Comparison of ENCODE assay signal across 23 cellular contexts in the genomic region with DNA sequence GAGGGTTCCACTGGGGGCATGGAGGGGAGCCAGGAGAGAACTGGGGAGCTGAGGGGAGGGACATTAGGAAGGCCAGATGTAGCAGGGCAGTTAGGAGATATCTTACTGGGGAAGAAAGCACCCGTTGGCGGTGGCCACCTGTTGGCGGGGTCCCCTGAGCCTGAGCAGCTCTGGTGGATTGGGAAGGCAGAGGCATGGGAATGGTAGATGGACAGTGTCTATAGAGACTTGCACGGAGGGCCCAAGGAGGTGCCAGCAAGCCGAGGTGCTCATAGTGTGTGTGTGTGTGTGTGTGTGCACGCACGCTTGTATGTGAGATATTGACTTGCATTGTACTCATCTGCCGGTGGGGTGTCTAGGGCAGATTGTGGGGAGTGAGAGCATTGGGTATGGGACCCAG.
"Had no signal": no experiment of that assay in that cellular context is flagged by ENCODE, and none has a peak within 500 bp of the region (broad histone marks: within the 10 kb centered on the region; RNA-seq: fewer than 3 reads in every experiment).

No MANE protein-coding gene starts in this region.

- H3K4me3 Mint-ChIP-seq: activated CD4-positive, alpha-beta T cell treated with anti-CD3 and anti-CD28 coated beads, Interleukin-2, amount 10 ng/mL, durations not matched to agents 24 days and 14 days; activated CD8-positive, alpha-beta memory T cell treated with anti-CD3 and anti-CD28 coated beads, Interleukin-2, amount 10 ng/mL, durations not matched to agents 7 days and 5 days; activated T-cell treated with anti-CD3 and anti-CD28 coated beads, Interleukin-2, amount 50 U/mL, for 24 hours; activated T-helper 1 cell treated with anti-CD3 and anti-CD28 coated beads, Interleukin-12 subunit alpha, Interleukin-12 subunit beta, Interleukin-2, Interleukin-4 antibody, amounts not matched to agents 30 ng/mL and 10 ng/mL and 1 ng/mL, durations not matched to agents 14 hours and 24 hours and 36 hours; T-helper 1 cell treated with Interleukin-12 subunit alpha and Interleukin-12 subunit beta and Interleukin-4 antibody, amounts not matched to agents 30 μg/mL and 1 μg/mL, for 36 hours; WTC11 had no signal

- DNase-seq: activated CD4-positive, alpha-beta T cell treated with anti-CD3 and anti-CD28 coated beads for 1 hour; activated CD4-positive, alpha-beta T cell treated with anti-CD3 and anti-CD28 coated beads, Interleukin-2, amount 10 ng/mL, durations not matched to agents 24 days and 14 days; activated CD4-positive, alpha-beta T cell treated with anti-CD3 and anti-CD28 coated beads, Interleukin-2, amount 50 U/mL, for 48 hours; activated CD8-positive, alpha-beta memory T cell treated with anti-CD3 and anti-CD28 coated beads, Interleukin-2, amount 10 ng/mL, durations not matched to agents 7 days and 5 days; activated effector memory CD4-positive, alpha-beta T cell treated with anti-CD3 and anti-CD28 coated beads, Interleukin-2, amount 50 U/mL, for 16 hours; activated naive CD4-positive, alpha-beta T cell treated with Interleukin-2 at 50 U/mL for 16 hours; activated T-cell treated with anti-CD3 and anti-CD28 coated beads, Interleukin-2, amount 50 U/mL, for 24 hours; brain microvascular endothelial cell; KG1; NCI-H1048; NCI-H146; NCI-H187 treated with DMSO at 0.1 percent for 48 hours; NCI-H2081 treated with DMSO at 0.1 percent for 48 hours; NCI-H446; NCI-H524; Peyer's patch; SHP77 had no signal

- H3K27me3 ChIP-seq: brain microvascular endothelial cell, cardiac muscle cell, Peyer's patch had no signal

- H3K36me3 ChIP-seq: brain microvascular endothelial cell, cardiac muscle cell, Peyer's patch had no signal

- H3K4me3 ChIP-seq: cardiac muscle cell, Peyer's patch had no signal

- H3K9me3 ChIP-seq: Peyer's patch had no signal

- H3K27ac ChIP-seq: brain microvascular endothelial cell, cardiac muscle cell, Peyer's patch, RWPE1 had no signal

- H3K27ac Mint-ChIP-seq: activated CD4-positive, alpha-beta T cell treated with anti-CD3 and anti-CD28 coated beads, Interleukin-2, amount 10 ng/mL, durations not matched to agents 24 days and 14 days; activated CD8-positive, alpha-beta memory T cell treated with anti-CD3 and anti-CD28 coated beads, Interleukin-2, amount 10 ng/mL, durations not matched to agents 7 days and 5 days; activated naive CD4-positive, alpha-beta T cell treated with anti-CD3 and anti-CD28 coated beads, Interleukin-2, amount 50 U/mL, for 72 hours; activated T-cell treated with anti-CD3 and anti-CD28 coated beads, Interleukin-2, amount 50 U/mL, for 24 hours; activated T-helper 1 cell treated with anti-CD3 and anti-CD28 coated beads, Interleukin-12 subunit alpha, Interleukin-12 subunit beta, Interleukin-2, Interleukin-4 antibody, amounts not matched to agents 30 ng/mL and 10 ng/mL and 1 ng/mL, durations not matched to agents 14 hours and 24 hours and 36 hours; T-helper 1 cell treated with Interleukin-12 subunit alpha and Interleukin-12 subunit beta and Interleukin-4 antibody, amounts not matched to agents 30 μg/mL and 1 μg/mL, for 36 hours had no signal

- H3K9me3 Mint-ChIP-seq: activated CD4-positive, alpha-beta T cell treated with anti-CD3 and anti-CD28 coated beads, Interleukin-2, amount 10 ng/mL, durations not matched to agents 24 days and 14 days; activated T-helper 1 cell treated with anti-CD3 and anti-CD28 coated beads, Interleukin-12 subunit alpha, Interleukin-12 subunit beta, Interleukin-2, Interleukin-4 antibody, amounts not matched to agents 30 ng/mL and 10 ng/mL and 1 ng/mL, durations not matched to agents 14 hours and 24 hours and 36 hours; T-helper 1 cell treated with Interleukin-12 subunit alpha and Interleukin-12 subunit beta and Interleukin-4 antibody, amounts not matched to agents 30 μg/mL and 1 μg/mL, for 36 hours had no signal

- H3K4me1 ChIP-seq: Peyer's patch had no signal

- H3K27me3 Mint-ChIP-seq: activated CD4-positive, alpha-beta T cell treated with anti-CD3 and anti-CD28 coated beads, Interleukin-2, amount 10 ng/mL, durations not matched to agents 24 days and 14 days; activated CD8-positive, alpha-beta memory T cell treated with anti-CD3 and anti-CD28 coated beads, Interleukin-2, amount 10 ng/mL, durations not matched to agents 7 days and 5 days; activated T-cell treated with anti-CD3 and anti-CD28 coated beads, Interleukin-2, amount 50 U/mL, for 24 hours had no signal

- H3K36me3 Mint-ChIP-seq: activated CD8-positive, alpha-beta memory T cell treated with anti-CD3 and anti-CD28 coated beads, Interleukin-2, amount 10 ng/mL, durations not matched to agents 7 days and 5 days had no signal

- H3K4me1 Mint-ChIP-seq: activated CD4-positive, alpha-beta T cell treated with anti-CD3 and anti-CD28 coated beads, Interleukin-2, amount 10 ng/mL, durations not matched to agents 24 days and 14 days had no signal
